8 cellular contexts compared by ENCODE assay signal in the genomic region with DNA sequence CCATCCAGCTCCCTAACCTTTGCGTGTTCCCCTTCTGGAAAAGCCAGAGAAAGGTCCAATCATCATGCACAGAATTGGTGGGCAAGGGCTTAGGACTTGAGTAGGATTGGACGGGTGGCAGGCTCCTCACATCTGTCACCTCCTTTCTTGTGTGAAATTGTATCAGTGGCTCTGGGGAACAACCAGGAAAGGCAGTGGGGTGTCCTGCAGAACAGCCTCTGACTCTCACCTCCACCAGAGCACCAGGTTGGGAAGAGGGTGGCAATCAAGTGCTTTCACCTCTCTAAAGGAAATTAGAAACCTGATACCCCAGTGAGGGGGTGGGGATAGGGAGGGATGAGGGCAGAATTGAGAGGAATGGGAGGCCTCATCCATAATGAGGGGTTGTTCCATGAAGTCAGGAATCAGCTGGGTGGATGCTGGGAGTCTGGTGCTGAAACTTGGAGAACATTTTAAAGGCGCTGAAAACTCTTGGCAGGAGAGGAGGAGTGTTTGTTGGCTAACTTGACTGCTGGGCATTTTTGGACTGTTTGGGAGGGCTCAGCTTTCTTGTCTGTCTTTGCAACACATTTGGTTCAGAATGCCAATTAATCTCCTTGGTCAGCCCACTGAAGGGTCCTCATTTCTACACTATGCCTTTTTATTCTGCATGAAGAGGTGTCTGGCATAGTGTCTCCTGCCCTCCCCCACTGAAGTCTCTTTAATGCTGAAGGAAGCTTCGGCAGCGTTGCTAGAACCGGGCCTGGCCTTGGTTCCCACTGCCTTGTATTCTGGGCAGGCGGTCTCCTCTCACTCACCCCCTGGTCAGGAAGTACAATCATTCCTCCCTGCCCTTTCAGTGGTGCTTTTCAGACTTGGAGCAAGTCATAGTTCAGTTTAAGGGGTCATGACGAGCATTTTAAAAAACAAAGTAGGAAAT. TPM values are rescaled to one million over a fixed set of nuclear protein-coding genes. Genes with fewer than 3 reads are reported as not detected.
DNase-seq lines count a peak whose midpoint lies in the region; ATAC-seq lines count a peak whose summit lies in the region.

No MANE protein-coding gene starts in this region.

- peak overlapping the region in 1 of 2 experiments; percentile 70 for H3K4me3 ChIP-seq in mesenchymal stem cell (ENCODE audit: insufficient read depth in 1 of 2, low read depth in 1 of 2, low read length in 2 of 2)

- no peak overlapping the region for H3K4ac ChIP-seq in mesenchymal stem cell (ENCODE audit: low read depth in 1 of 2, low read length in 2 of 2)

- H2BK5ac ChIP-seq in mesenchymal stem cell (ENCODE audit: low read depth, low read length, poor library complexity, severe bottlenecking): no peak overlapping the region

- no peak overlapping the region for H2AK5ac ChIP-seq in mesenchymal stem cell (ENCODE audit: low read length, severe bottlenecking)

- peak overlapping the region in 1 of 2 experiments; percentile 7 for H3K18ac ChIP-seq in mesenchymal stem cell (ENCODE audit: low read depth in 1 of 2, low read length in 2 of 2)

- WGBS in mesenchymal stem cell: 21% methylated on average over 7 of the region's 8 CpGs

- H2BK15ac ChIP-seq in mesenchymal stem cell (ENCODE audit: low read depth, poor library complexity, severe bottlenecking): peak overlapping the region; percentile 57

- peak; percentile 24 for DNase-seq in NCI-H446 treated with DMSO at 0.1 percent for 48 hours (lab: John Stamatoyannopoulos, UW)
- DNase-seq in cerebellar cortex (ENCODE audit: low spot score): peak; percentile 27
- peak; percentile 30 for DNase-seq in mesenchymal stem cell
- DNase-seq in 8988T: no peak
- no peak for DNase-seq in T1000 (lab: John Stamatoyannopoulos, UW)
- no peak for DNase-seq in epidermal melanocyte (ENCODE audit: insufficient read length, low spot score)

- H3K9ac ChIP-seq in ES-I3 (ENCODE audit: low read depth, low read length) (peak overlapping the region; percentile 87), mesenchymal stem cell (ENCODE audit: low read length) (peak overlapping the region; percentile 82)

- H3K36me3 ChIP-seq in ES-I3 (ENCODE audit: insufficient read depth, low read length): no peaks in the 10 kb centered on the region
- no peaks in the 10 kb centered on the region for H3K36me3 ChIP-seq in mesenchymal stem cell (ENCODE audit: control insufficient read depth in 1 of 2, insufficient read depth in 2 of 2, low read depth in 1 of 2, low read length in 2 of 2)

- no peak overlapping the region for H3K4me2 ChIP-seq in mesenchymal stem cell (ENCODE audit: low read length, poor library complexity, severe bottlenecking)

- no peaks in the 10 kb centered on the region; the same call in 1 of the 2 replicates for H3K9me3 ChIP-seq in ES-I3 (ENCODE audit: control insufficient read depth, insufficient read depth, low read length)
- H3K9me3 ChIP-seq in mesenchymal stem cell (ENCODE audit: control insufficient read depth, low read length): no peaks in the 10 kb centered on the region

- H2AFZ ChIP-seq in mesenchymal stem cell (ENCODE audit: low read depth, low read length): no peak overlapping the region

- H3K4me1 ChIP-seq in ES-I3 (ENCODE audit: insufficient read depth, low read length) (peaks cover 20% of the 10 kb centered on the region), mesenchymal stem cell (ENCODE audit: control insufficient read depth, insufficient read depth, low read depth, low read length) (peaks cover 11% of the 10 kb centered on the region)

- no peak overlapping the region for H3K23ac ChIP-seq in mesenchymal stem cell (ENCODE audit: low read length in 2 of 2)

- H3K79me1 ChIP-seq in mesenchymal stem cell (replicated peaks; ENCODE audit: low read length, poor library complexity, severe bottlenecking): peaks cover 20% of the 10 kb centered on the region

- H2BK120ac ChIP-seq in mesenchymal stem cell (ENCODE audit: low read depth, low read length): no peak overlapping the region

- no peak overlapping the region for H3K27ac ChIP-seq in mesenchymal stem cell (ENCODE audit: low read length, poor library complexity, severe bottlenecking)

- H2BK12ac ChIP-seq in mesenchymal stem cell (ENCODE audit: low read length in 2 of 2): peak overlapping the region in 1 of 2 experiments; percentile 17

- H4K8ac ChIP-seq in mesenchymal stem cell (ENCODE audit: low read length): peak overlapping the region; percentile 76

- peaks cover 3 to 7% of the 10 kb centered on the region in 2 experiments for H3K27me3 ChIP-seq in mesenchymal stem cell (ENCODE audit: control insufficient read depth in 1 of 2, insufficient read depth in 1 of 2, low read length in 2 of 2)

- no peak overlapping the region for H4K91ac ChIP-seq in mesenchymal stem cell (ENCODE audit: low read length)

- ATAC-seq in HG03521 (IDR thresholded peaks at IDR 0.05; ENCODE audit: unreplicated experiment): no peak

- H3K14ac ChIP-seq in mesenchymal stem cell (ENCODE audit: low read length in 2 of 2): no peak overlapping the region

RNA-seq across cellular contexts. Expression of a gene that starts 2.1 kb away (rescaled TPM):
- polyA plus RNA-seq in mesenchymal stem cell (2013, experiment 1 of 2): 73.6 TPM
- 72.3 TPM for polyA plus RNA-seq in mesenchymal stem cell (2013, experiment 2 of 2)

RNA-seq across cellular contexts. Expression of a gene that starts 54.9 kb away (rescaled TPM):
- polyA plus RNA-seq in mesenchymal stem cell (2013, experiment 1 of 2): not detected
- polyA plus RNA-seq in mesenchymal stem cell (2013, experiment 2 of 2): not detected

Comparison
In these comparisons a context has a peak if more than half of its experiments do, and no peak if none do; other contexts are left out.
1. DNase-seq: peak in NCI-H446 treated with DMSO at 0.1 percent for 48 hours (single experiment), cerebellar cortex (single experiment) and mesenchymal stem cell (single experiment); none in 8988T (single experiment), T1000 (single experiment) and epidermal melanocyte (single experiment).